In the genomic region with DNA sequence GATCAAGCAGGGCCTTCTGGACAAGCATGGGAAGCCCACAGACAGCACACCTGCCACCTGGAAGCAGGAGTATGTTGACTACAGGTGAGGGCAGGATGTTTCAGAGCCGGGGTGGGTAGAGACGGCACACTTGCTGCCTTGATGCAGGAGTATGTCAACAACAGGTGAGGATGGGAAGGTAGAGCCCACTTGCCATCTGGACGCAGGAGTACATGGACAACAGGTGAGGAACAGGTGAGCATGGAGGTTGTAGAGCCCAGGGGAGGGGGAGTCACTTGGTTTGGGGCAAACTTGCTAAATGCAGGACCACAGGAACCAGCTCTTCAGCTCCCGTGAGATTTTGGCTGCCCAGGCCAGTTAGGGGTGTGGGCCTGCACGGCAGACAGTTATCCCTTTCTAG, we compare ENCODE assay signal across 1 cellular context.
TF ChIP-seq lines count a peak whose summit lies in the region.

No MANE protein-coding gene starts in this region.

TF ChIP-seq in K562, 482 proteins besides CTCF, POLR2A, EP300 and RAD21:
- TF ChIP-seq RBFOX2 (IDR thresholded peaks at IDR 0.05; ENCODE audit: low read depth, low read length) = peak; percentile 34; the same call in 1 of the 2 replicates
- TF ChIP-seq ZNF23 (CRISPR knock-in tag; IDR thresholded peaks at IDR 0.05) = no peak
- 0 out of 2 replicates have a peak, but pooled peaks have one; percentile 3 for TF ChIP-seq SUPT5H (IDR thresholded peaks at IDR 0.05)
- TF ChIP-seq, protein P1, sequence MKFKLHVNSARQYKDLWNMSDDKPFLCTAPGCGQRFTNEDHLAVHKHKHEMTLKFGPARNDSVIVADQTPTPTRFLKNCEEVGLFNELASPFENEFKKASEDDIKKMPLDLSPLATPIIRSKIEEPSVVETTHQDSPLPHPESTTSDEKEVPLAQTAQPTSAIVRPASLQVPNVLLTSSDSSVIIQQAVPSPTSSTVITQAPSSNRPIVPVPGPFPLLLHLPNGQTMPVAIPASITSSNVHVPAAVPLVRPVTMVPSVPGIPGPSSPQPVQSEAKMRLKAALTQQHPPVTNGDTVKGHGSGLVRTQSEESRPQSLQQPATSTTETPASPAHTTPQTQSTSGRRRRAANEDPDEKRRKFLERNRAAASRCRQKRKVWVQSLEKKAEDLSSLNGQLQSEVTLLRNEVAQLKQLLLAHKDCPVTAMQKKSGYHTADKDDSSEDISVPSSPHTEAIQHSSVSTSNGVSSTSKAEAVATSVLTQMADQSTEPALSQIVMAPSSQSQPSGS (CRISPR knock-in tag; IDR thresholded peaks at IDR 0.05) = no peak
- TF ChIP-seq RBM17 (IDR thresholded peaks at IDR 0.05; ENCODE audit: borderline replicate concordance, low read depth, low read length) = no peak
- no peak for TF ChIP-seq LARP7 (IDR thresholded peaks at IDR 0.05)
- no peak for TF ChIP-seq GABPB1 (CRISPR knock-in tag; IDR thresholded peaks at IDR 0.05)
- no peak for TF ChIP-seq HSF4 (CRISPR knock-in tag; IDR thresholded peaks at IDR 0.05; ENCODE audit: borderline replicate concordance)
- no peak for TF ChIP-seq RBM34 (IDR thresholded peaks at IDR 0.05; ENCODE audit: borderline replicate concordance, insufficient read depth, low read length)
- no peak for TF ChIP-seq ZNF143 (CRISPR knock-in tag; IDR thresholded peaks at IDR 0.05)
TF ChIP-seq in K562: peak in this region for 2.
